Comparison of ENCODE assay signal across 8 cellular contexts in the genomic region with DNA sequence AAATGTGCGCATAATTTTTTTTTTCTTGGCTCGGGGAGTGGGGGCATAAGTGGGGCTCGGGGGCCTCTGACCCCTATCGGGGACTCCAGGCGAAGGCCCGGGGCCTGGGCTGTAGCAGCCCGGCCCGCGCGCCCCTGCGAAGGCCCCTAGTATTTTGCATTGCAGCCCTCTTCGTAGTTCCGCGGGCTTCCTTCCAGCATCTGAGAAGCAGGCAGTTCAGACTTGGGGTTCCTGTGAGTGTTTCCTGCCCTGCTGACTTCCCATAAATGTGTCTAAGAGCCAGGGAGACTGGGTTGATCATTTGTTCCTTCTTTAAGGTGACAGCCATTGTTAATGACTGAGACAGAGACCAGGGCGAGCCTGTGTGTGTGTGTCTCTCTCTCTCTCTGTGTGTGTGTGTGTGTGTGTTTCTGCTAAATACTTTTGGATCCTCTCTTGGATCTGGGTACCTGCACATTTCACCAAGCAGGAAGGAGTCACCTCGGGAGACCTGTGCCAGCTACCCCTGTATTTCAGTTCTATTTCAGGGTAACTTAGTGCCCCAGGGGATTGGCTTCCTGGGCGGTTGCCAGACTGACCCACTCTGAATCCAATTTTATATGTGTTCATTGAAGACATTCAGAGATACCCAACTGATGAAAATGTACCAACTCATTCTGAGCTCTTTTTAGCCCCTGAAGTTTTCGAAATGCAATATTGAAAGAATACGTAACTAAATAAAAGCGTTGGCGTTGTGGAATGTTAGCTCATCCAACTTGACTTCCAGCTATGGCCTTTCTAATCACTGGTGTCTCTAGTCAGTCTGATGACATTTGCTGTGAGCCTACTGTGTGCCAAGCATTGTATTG. TPM values are rescaled to one million over a fixed set of nuclear protein-coding genes. Genes with fewer than 3 reads are reported as not detected.
A peak's percentile ranks its signal among the peaks of the same experiment; 100 is the strongest.
DNase-seq lines count a peak whose midpoint lies in the region; ATAC-seq and FAIRE-seq lines count a peak whose summit lies in the region.

No MANE protein-coding gene starts in this region.

- peak; percentile 29 for DNase-seq in Daoy (ENCODE audit: low read depth)
- DNase-seq in T1000 (lab: John Stamatoyannopoulos, UW), result peak; percentile 11
- DNase-seq in caudate nucleus (lab: John Stamatoyannopoulos, UW), result peak in 27 of 61 donors; percentile 9 to 59 (median 39)
- DNase-seq in iris pigment epithelial cell (ENCODE audit: low read depth), result peak; percentile 75
- peak; percentile 53 for DNase-seq in small intestine
- no peak for DNase-seq in NCI-H2196 (lab: John Stamatoyannopoulos, UW; ENCODE audit: unreplicated experiment)

- no peaks in the 10 kb centered on the region for H3K27me3 ChIP-seq in small intestine (ENCODE audit: control insufficient read depth in 2 of 2, insufficient read depth in 2 of 2, low read length in 2 of 2)

- no peaks in the 10 kb centered on the region for H3K9me3 ChIP-seq in small intestine (ENCODE audit: control insufficient read depth, low read depth)

- H3K4me1 ChIP-seq in small intestine (ENCODE audit: control insufficient read depth in 2 of 2, insufficient read depth in 1 of 2, low read depth in 1 of 2, low read length in 1 of 2), result peaks cover 3 to 13% of the 10 kb centered on the region in 2 donors

- H3K4me3 ChIP-seq in small intestine (ENCODE audit: low read depth in 1 of 2, low read length in 2 of 2), result peak overlapping the region; percentile 74 to 83

- peak; percentile 63 for ATAC-seq in GM19455 (IDR thresholded peaks at IDR 0.05; ENCODE audit: unreplicated experiment)
- peak; percentile 60 for ATAC-seq in HG03460 (IDR thresholded peaks at IDR 0.05; ENCODE audit: unreplicated experiment)

- H3K36me3 ChIP-seq in small intestine (ENCODE audit: control insufficient read depth in 2 of 2, insufficient read depth in 2 of 2, low read length in 2 of 2), result no peaks in the 10 kb centered on the region

- 16 to 20% (median 19%) methylated on average over 21 of the region's 21 CpGs for WGBS in small intestine, 3 donors

- FAIRE-seq in small intestine (lab: Jason Lieb, UNC), result no peak

- H3K27ac ChIP-seq in caudate nucleus (ENCODE audit: low read depth, low read length), result peak overlapping the region; percentile 65
- H3K27ac ChIP-seq in small intestine (ENCODE audit: low read depth in 1 of 2, low read length in 1 of 2), result peak overlapping the region; percentile 84 to 90

RNA-seq across cellular contexts. Expression of a gene that starts 0.8 kb away (rescaled TPM):
- 7.8 and 9.0 TPM in 2 replicates for total RNA-seq in Daoy (2014; rRNA removed; shearing (Covaris generic))
- 10 to 100 TPM; 20.3 to 29.1 (median 20.3) TPM for polyA plus RNA-seq in small intestine
